29 cellular contexts compared by ENCODE assay signal in genomic region chr4:176927117-176927516, GRCh38.
"Had no signal": no experiment of that assay in that cellular context is flagged by ENCODE, and none has a peak within 500 bp of the region (broad histone marks: within the 10 kb centered on the region; RNA-seq: fewer than 3 reads in every experiment).

No MANE protein-coding gene starts in this region.

- DNase-seq: activated CD4-positive, alpha-beta memory T cell treated with anti-CD3 and anti-CD28 coated beads for 36 hours; activated CD4-positive, alpha-beta T cell treated with anti-CD3 and anti-CD28 coated beads, Interleukin-2, amount 10 ng/mL, durations not matched to agents 24 days and 14 days; activated CD4-positive, CD25-positive, alpha-beta regulatory T cell treated with anti-CD3 and anti-CD28 coated beads, Interleukin-2, amount 50 U/mL, for 72 hours; activated CD8-positive, alpha-beta memory T cell treated with anti-CD3 and anti-CD28 coated beads, Interleukin-2, amount 50 U/mL, for 4 hours; activated effector memory CD4-positive, alpha-beta T cell treated with anti-CD3 and anti-CD28 coated beads, Interleukin-2, amount 50 U/mL, for 16 hours; activated naive CD4-positive, alpha-beta T cell treated with anti-CD3 and anti-CD28 coated beads for 36 hours; activated naive CD8-positive, alpha-beta T cell treated with anti-CD3 and anti-CD28 coated beads for 36 hours; activated T-cell treated with anti-CD3 and anti-CD28 coated beads, Interleukin-2, amount 50 U/mL, for 1 hour; adrenal gland; aorta; body of pancreas; cerebellar nuclear complex; colonic mucosa; effector CD8-positive, alpha-beta T cell; esophagus squamous epithelium; gastrocnemius medialis; glutamatergic neuron; left cardiac atrium; left ventricle myocardium superior; midbrain; naive thymus-derived CD4-positive, alpha-beta T cell; right cardiac atrium; stimulated activated CD4-positive, alpha-beta T cell treated with anti-CD3 and anti-CD28 coated beads, Interleukin-2, amount 100 ng/mL, for 48 hours; stimulated activated naive CD4-positive, alpha-beta T cell treated with Interleukin-2 at 50 U/mL for 16 hours; T-helper 9 cell; uterus; WERI-Rb-1 had no signal

- H3K9me3 ChIP-seq: adrenal gland, body of pancreas, colonic mucosa, esophagus squamous epithelium, gastrocnemius medialis, uterus had no signal

- H3K4me3 ChIP-seq: adrenal gland, body of pancreas, cardiac muscle cell, colonic mucosa, esophagus squamous epithelium, gastrocnemius medialis, uterus had no signal

- H3K27me3 ChIP-seq: adrenal gland, body of pancreas, cardiac muscle cell, colonic mucosa, esophagus squamous epithelium, gastrocnemius medialis, uterus had no signal

- H3K36me3 ChIP-seq: adrenal gland, cardiac muscle cell, colonic mucosa, esophagus squamous epithelium, gastrocnemius medialis, uterus, WERI-Rb-1 had no signal

- ATAC-seq: body of pancreas; gastrocnemius medialis; left ventricle myocardium superior; naive thymus-derived CD4-positive, alpha-beta T cell; right cardiac atrium had no signal

- H3K27ac ChIP-seq: adrenal gland, body of pancreas, cardiac muscle cell, colonic mucosa, epithelial cell of prostate, esophagus squamous epithelium, gastrocnemius medialis, uterus, WERI-Rb-1 had no signal

- H3K4me1 ChIP-seq: adrenal gland, body of pancreas, colonic mucosa, gastrocnemius medialis, uterus had no signal
